ENCODE assay signal across 8 cellular contexts in the genomic region with DNA sequence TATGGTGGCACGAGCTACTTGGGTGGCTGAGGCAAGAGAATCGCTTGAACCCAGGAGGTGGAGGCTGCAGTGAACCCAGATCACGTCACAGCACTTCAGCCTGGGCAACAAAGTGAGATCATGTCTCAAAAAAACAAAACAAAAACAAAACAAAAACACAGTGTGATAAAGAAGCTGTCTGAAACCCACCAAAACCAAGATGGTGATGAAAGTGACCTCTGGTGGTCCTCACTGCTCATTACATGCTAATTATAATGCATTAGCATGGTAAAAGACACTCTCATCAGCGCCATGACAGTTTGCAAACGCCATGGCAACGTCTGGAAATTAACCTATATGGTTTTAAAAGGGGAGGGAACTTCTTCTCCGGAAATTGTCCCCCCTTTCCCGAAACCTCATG.
DNase-seq lines count a peak whose midpoint lies in the region; ATAC-seq and TF ChIP-seq lines count a peak whose summit lies in the region.

No MANE protein-coding gene starts in this region.

- no peaks in the 10 kb centered on the region for H3K36me3 Mint-ChIP-seq in memory B cell

- TF ChIP-seq CTCF in HEK293 (tag by site-specific recombination; IDR thresholded peaks at IDR 0.05) (peak; percentile 92), cardiac fibroblast (IDR thresholded peaks at IDR 0.05; ENCODE audit: low read depth, low read length) (peak; percentile 27)

- H3K9ac ChIP-seq in NT2/D1 (ENCODE audit: insufficient read length, low read depth): no peak overlapping the region

- no peak overlapping the region for H3K27ac Mint-ChIP-seq in memory B cell

- H3K4me3 ChIP-seq in HEK293 (ENCODE audit: low read depth, low read length) (no peak overlapping the region), NT2/D1 (ENCODE audit: insufficient read length, low read depth) (no peak overlapping the region), cardiac fibroblast (replicated peaks in 1 of 2; ENCODE audit: low read depth in 2 of 2, low read length in 2 of 2) (no peak overlapping the region)

- H3K36me3 ChIP-seq in HEK293 (ENCODE audit: control insufficient read depth in 2 of 2, insufficient read depth in 1 of 2, low read length in 2 of 2) (no peaks in the 10 kb centered on the region), NT2/D1 (ENCODE audit: insufficient read depth, insufficient read length, low read length) (no peaks in the 10 kb centered on the region)

- H3K4me1 ChIP-seq in HEK293 (ENCODE audit: control insufficient read depth, insufficient read depth, low read length) (no peaks in the 10 kb centered on the region), NT2/D1 (ENCODE audit: insufficient read depth, insufficient read length) (peaks cover 2% of the 10 kb centered on the region)

- H3K27ac ChIP-seq in HEK293 (ENCODE audit: extremely low read depth, low read depth, low read length): no peak overlapping the region

- CTCF ChIA-PET in HEK293 (lab: Yijun Ruan, JAX): interaction anchor here (0.6 to 2.1 kb wide), 7 partner anchors 13 to 941 kb away, joined by 3 to 16 read pairs (median 4); no protein-coding TSS in a partner anchor

- no peaks in the 10 kb centered on the region for H3K27me3 ChIP-seq in NT2/D1 (ENCODE audit: insufficient read depth, insufficient read length)

- peak; percentile 37 for ATAC-seq in memory B cell (ENCODE audit: low read depth)

- POLR2A ChIA-PET in HEK293 (lab: Yijun Ruan, JAX): interaction anchor here (0.6 to 1.0 kb wide), 2 partner anchors 11 to 29 kb away, joined by 3 read pairs; partner anchors contain the start of gene OPHN1

- DNase-seq in activated CD4-positive, CD25-positive, alpha-beta regulatory T cell treated with anti-CD3 and anti-CD28 coated beads, Interleukin-2, amount 50 U/mL, for 16 hours (ENCODE audit: low read depth, low spot score): peak; percentile 0
- no peak for DNase-seq in activated CD4-positive, CD25-positive, alpha-beta regulatory T cell (lab: John Stamatoyannopoulos, UW)
- peak; percentile 23 for DNase-seq in NT2/D1 (ENCODE audit: low read depth, low spot score)
- DNase-seq in cardiac fibroblast (ENCODE audit: low read depth in 2 of 2): peak; percentile 64 to 68
- peak; percentile 0 to 12 for DNase-seq in memory B cell (ENCODE audit: low spot score in 2 of 2)
- DNase-seq in NCI-H2029 (lab: John Stamatoyannopoulos, UW): no peak
- no peak for DNase-seq in AG08395 (ENCODE audit: low spot score)

- no peaks in the 10 kb centered on the region for H3K9me3 ChIP-seq in HEK293 (ENCODE audit: control insufficient read depth, insufficient read depth, low read depth, low read length)
- H3K9me3 ChIP-seq in NT2/D1 (ENCODE audit: insufficient read depth, low read length): no peaks in the 10 kb centered on the region

- no peak overlapping the region for H3K4me3 Mint-ChIP-seq in memory B cell

- no peaks in the 10 kb centered on the region for H3K9me3 Mint-ChIP-seq in memory B cell

- no peaks in the 10 kb centered on the region for H3K4me1 Mint-ChIP-seq in memory B cell

- no peaks in the 10 kb centered on the region for H3K27me3 Mint-ChIP-seq in memory B cell

TF ChIP-seq in HEK293, 187 proteins besides CTCF, POLR2A, EP300 and RAD21 (continues in another document):
- TF ChIP-seq ZNF280D (tag by site-specific recombination; IDR thresholded peaks at IDR 0.05) (peak; percentile 92; the same call in 1 of the 2 replicates), ZNF10 (tag by site-specific recombination; IDR thresholded peaks at IDR 0.05) (no peak), ZFP69B (tag by site-specific recombination; IDR thresholded peaks at IDR 0.05) (peak; percentile 78), ZNF560 (tag by site-specific recombination; IDR thresholded peaks at IDR 0.05; ENCODE audit: borderline replicate concordance) (no peak), ZNF704 (tag by site-specific recombination; IDR thresholded peaks at IDR 0.05) (no peak), ZNF785 (tag by site-specific recombination; IDR thresholded peaks at IDR 0.05) (peak; percentile 75; the same call in 1 of the 2 replicates), ZSCAN30 (tag by site-specific recombination; IDR thresholded peaks at IDR 0.05) (peak; percentile 36; the same call in 1 of the 2 replicates), GFI1B (tag by site-specific recombination; IDR thresholded peaks at IDR 0.05) (0 out of 2 replicates have a peak, but pooled peaks have one; percentile 17), SCRT2 (tag by site-specific recombination; IDR thresholded peaks at IDR 0.05) (no peak), ZNF600 (tag by site-specific recombination; IDR thresholded peaks at IDR 0.05) (0 out of 2 replicates have a peak, but pooled peaks have one; percentile 36), PATZ1 (tag by site-specific recombination; IDR thresholded peaks at IDR 0.05) (peak; percentile 47; the same call in 1 of the 2 replicates), ZNF677 (tag by site-specific recombination; IDR thresholded peaks at IDR 0.05) (no peak), HOXC10 (CRISPR knock-in tag; IDR thresholded peaks at IDR 0.05) (no peak), ZBTB21 (tag by site-specific recombination; IDR thresholded peaks at IDR 0.05) (peak; percentile 94), ZNF529 (tag by site-specific recombination; IDR thresholded peaks at IDR 0.05; ENCODE audit: insufficient replicate concordance) (no peak), ZNF791 (tag by site-specific recombination; IDR thresholded peaks at IDR 0.05) (no peak), ZNF239 (tag by site-specific recombination; IDR thresholded peaks at IDR 0.05) (peak; percentile 21; the same call in 1 of the 2 replicates), ZNF394 (tag by site-specific recombination; IDR thresholded peaks at IDR 0.05; ENCODE audit: borderline replicate concordance) (peak; percentile 49; the same call in 1 of the 2 replicates), KLF8 (tag by site-specific recombination; IDR thresholded peaks at IDR 0.05) (peak; percentile 60), YY1 (tag by site-specific recombination; IDR thresholded peaks at IDR 0.05) (peak; percentile 87), ZNF629 (tag by site-specific recombination; IDR thresholded peaks at IDR 0.05) (peak; percentile 97), ZNF2 (tag by site-specific recombination; IDR thresholded peaks at IDR 0.05) (peak; percentile 99)
- TF ChIP-seq, protein P1, sequence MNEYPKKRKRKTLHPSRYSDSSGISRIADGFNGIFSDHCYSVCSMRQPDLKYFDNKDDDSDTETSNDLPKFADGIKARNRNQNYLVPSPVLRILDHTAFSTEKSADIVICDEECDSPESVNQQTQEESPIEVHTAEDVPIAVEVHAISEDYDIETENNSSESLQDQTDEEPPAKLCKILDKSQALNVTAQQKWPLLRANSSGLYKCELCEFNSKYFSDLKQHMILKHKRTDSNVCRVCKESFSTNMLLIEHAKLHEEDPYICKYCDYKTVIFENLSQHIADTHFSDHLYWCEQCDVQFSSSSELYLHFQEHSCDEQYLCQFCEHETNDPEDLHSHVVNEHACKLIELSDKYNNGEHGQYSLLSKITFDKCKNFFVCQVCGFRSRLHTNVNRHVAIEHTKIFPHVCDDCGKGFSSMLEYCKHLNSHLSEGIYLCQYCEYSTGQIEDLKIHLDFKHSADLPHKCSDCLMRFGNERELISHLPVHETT (tag by site-specific recombination; IDR thresholded peaks at IDR 0.05): peak; percentile 91

Comparison
In these comparisons a context has a peak if more than half of its experiments do, and no peak if none do; other contexts are left out.
1. DNase-seq: peak in activated CD4-positive, CD25-positive, alpha-beta regulatory T cell treated with anti-CD3 and anti-CD28 coated beads, Interleukin-2, amount 50 U/mL, for 16 hours (single experiment), NT2/D1 (single experiment), cardiac fibroblast (2 of 2) and memory B cell (2 of 2); none in activated CD4-positive, CD25-positive, alpha-beta regulatory T cell (0 of 4), NCI-H2029 (single experiment) and AG08395 (single experiment).